Comparison of ENCODE assay signal across 6 cellular contexts in the genomic region with DNA sequence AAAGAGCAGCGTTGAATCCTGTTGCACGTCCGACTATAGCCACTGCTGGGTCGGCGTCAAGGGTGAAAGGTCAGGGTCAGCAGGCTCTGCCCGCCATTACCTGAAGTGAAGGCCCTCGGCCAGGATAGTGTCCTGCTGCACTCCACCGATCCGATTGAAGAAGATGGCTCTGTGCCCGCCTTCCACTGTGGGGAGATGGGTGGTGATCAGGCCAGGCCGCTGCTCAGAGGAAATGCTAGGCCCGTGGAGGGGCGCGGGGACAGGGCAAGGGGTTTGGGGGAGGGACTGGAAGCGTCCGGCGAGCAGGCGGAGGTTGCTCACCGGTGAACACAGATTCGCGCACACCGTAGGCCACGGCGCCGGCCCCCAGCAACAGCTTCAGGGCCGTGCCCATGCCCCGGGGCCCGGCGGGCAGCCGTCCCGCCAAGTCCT. TPM values are rescaled to one million over a fixed set of nuclear protein-coding genes. Genes with fewer than 3 reads are reported as not detected.
DNase-seq lines count a peak whose midpoint lies in the region; ATAC-seq and TF ChIP-seq lines count a peak whose summit lies in the region.

No MANE protein-coding gene starts in this region.

- H3K27ac Mint-ChIP-seq in stimulated activated effector memory CD8-positive, alpha-beta T cell treated with anti-CD3 and anti-CD28 coated beads, Interleukin-12 subunit alpha, Interleukin-12 subunit beta, amount 100 ng/mL, for 72 hours = peak overlapping the region; percentile 99

- H3K36me3 Mint-ChIP-seq in stimulated activated effector memory CD8-positive, alpha-beta T cell treated with anti-CD3 and anti-CD28 coated beads, Interleukin-12 subunit alpha, Interleukin-12 subunit beta, amount 100 ng/mL, for 72 hours = peaks cover 98% of the 10 kb centered on the region

- H3K9me3 Mint-ChIP-seq in stimulated activated effector memory CD8-positive, alpha-beta T cell treated with anti-CD3 and anti-CD28 coated beads, Interleukin-12 subunit alpha, Interleukin-12 subunit beta, amount 100 ng/mL, for 72 hours = no peaks in the 10 kb centered on the region

- peak; percentile 9 for ATAC-seq in GM18508 (IDR thresholded peaks at IDR 0.05; ENCODE audit: insufficient read depth, unreplicated experiment)
- peak; percentile 2 for ATAC-seq in stimulated activated effector memory CD8-positive, alpha-beta T cell treated with anti-CD3 and anti-CD28 coated beads, Interleukin-12 subunit alpha, Interleukin-12 subunit beta, amount 100 ng/mL, for 72 hours

- peak overlapping the region; percentile 99 for H3K4me3 ChIP-seq in epithelial cell of proximal tubule (ENCODE audit: low read depth, low read length)

- no peak for TF ChIP-seq EP300 in Ishikawa (IDR thresholded peaks at IDR 0.05; ENCODE audit: borderline replicate concordance)

- TF ChIP-seq RAD21 in Ishikawa (IDR thresholded peaks at IDR 0.05; ENCODE audit: low read depth) = no peak

- peak overlapping the region; percentile 97 for H3K4me3 Mint-ChIP-seq in stimulated activated effector memory CD8-positive, alpha-beta T cell treated with anti-CD3 and anti-CD28 coated beads, Interleukin-12 subunit alpha, Interleukin-12 subunit beta, amount 100 ng/mL, for 72 hours

- TF ChIP-seq CTCF in epithelial cell of proximal tubule (conservative IDR thresholded peaks at IDR 0.05; ENCODE audit: low read depth, low read length) = no peak

- H3K4me1 Mint-ChIP-seq in stimulated activated effector memory CD8-positive, alpha-beta T cell treated with anti-CD3 and anti-CD28 coated beads, Interleukin-12 subunit alpha, Interleukin-12 subunit beta, amount 100 ng/mL, for 72 hours = peaks cover 50% of the 10 kb centered on the region

- DNase-seq in epithelial cell of proximal tubule (ENCODE audit: low read depth) (no peak), SKM-1 treated with dmso at 0.1 percent for 144 hours (lab: John Stamatoyannopoulos, UW; ENCODE audit: unreplicated experiment) (no peak), mucosa of gallbladder (ENCODE audit: low spot score) (no peak)
- no peak for DNase-seq in stimulated activated effector memory CD8-positive, alpha-beta T cell treated with anti-CD3 and anti-CD28 coated beads, Interleukin-12 subunit alpha, Interleukin-12 subunit beta, amount 100 ng/mL, for 72 hours (ENCODE audit: low spot score in 2 of 2)

TF ChIP-seq in Ishikawa, 13 proteins besides CTCF, POLR2A, EP300 and RAD21:
- 0 out of 2 replicates have a peak, but pooled peaks have one; percentile 66 for TF ChIP-seq YY1 (IDR thresholded peaks at IDR 0.05; ENCODE audit: low read depth)
- no peak for TF ChIP-seq EGR1 (IDR thresholded peaks at IDR 0.05)

RNA-seq across cellular contexts. Expression of gene PHB2, which starts 0.4 kb away (rescaled TPM):
- total RNA-seq in epithelial cell of proximal tubule (287 and 559 TPM in 2 replicates), mucosa of gallbladder (141 TPM)

RNA-seq across cellular contexts. Expression of gene EMG1, which starts 0.6 kb away (rescaled TPM):
- total RNA-seq in epithelial cell of proximal tubule (81.5 and 138 TPM in 2 replicates), mucosa of gallbladder (31.8 TPM)

RNA-seq across cellular contexts. Expression of gene PTPN6, which starts 19.0 kb away (rescaled TPM):
- total RNA-seq in epithelial cell of proximal tubule = 21.8 and 37.5 TPM in 2 replicates
- 66.4 TPM for total RNA-seq in mucosa of gallbladder

RNA-seq across cellular contexts. Expression of gene C12orf57, which starts 26.3 kb away (rescaled TPM):
- total RNA-seq in epithelial cell of proximal tubule = 163 and 174 TPM in 2 replicates
- 265 TPM for total RNA-seq in mucosa of gallbladder

RNA-seq across cellular contexts. Expression of gene RNU7-1, which starts 26.5 kb away (rescaled TPM):
- total RNA-seq in epithelial cell of proximal tubule (not detected in 2 replicates), mucosa of gallbladder (not detected)
